ENCODE assay signal across 24 cellular contexts in the genomic region with DNA sequence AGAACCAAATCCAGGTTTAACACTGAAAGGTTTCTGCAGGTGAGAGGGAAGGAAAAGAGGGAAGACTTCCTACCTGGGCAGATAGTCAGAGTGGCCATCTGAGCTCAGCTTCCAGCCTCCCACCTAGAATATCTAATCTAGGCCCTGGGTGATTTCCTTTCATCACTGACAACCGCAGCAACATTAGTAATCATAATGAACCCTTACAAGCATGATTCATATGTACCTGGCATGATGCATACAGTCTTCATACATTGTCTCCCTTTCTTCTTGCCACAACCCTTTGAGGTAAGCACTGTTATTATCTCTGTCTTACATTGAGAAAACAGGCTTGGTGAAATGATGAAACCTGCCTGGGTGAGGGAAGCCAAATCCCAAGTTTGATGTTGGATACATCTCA. TPM values are rescaled to one million over a fixed set of nuclear protein-coding genes. Genes with fewer than 3 reads are reported as not detected.
DNase-seq lines count a peak whose midpoint lies in the region; ATAC-seq and TF ChIP-seq lines count a peak whose summit lies in the region.
"Had no signal": no experiment of that assay in that cellular context is flagged by ENCODE, and none has a peak within 500 bp of the region (broad histone marks: within the 10 kb centered on the region; RNA-seq: fewer than 3 reads in every experiment).

No MANE protein-coding gene starts in this region.

- dilution Hi-C loops in mammary epithelial cell (cut with HindIII; ENCODE audit: low sequenced_read_pairs): no loop called here

- H3K27ac ChIP-seq in liver (ENCODE audit: low read depth in 1 of 2, low read length in 2 of 2) (peak overlapping the region; percentile 26 to 64), right lobe of liver (no peak overlapping the region), mammary epithelial cell (ENCODE audit: insufficient read depth, low read depth, low read length) (no peak overlapping the region), lung (ENCODE audit: low read depth in 1 of 2, low read length in 1 of 2) (peak overlapping the region; percentile 9 to 81)
- H3K27ac ChIP-seq: colonic mucosa, SJSA1, transverse colon had no signal

- H3K4me2 ChIP-seq in mammary epithelial cell (ENCODE audit: insufficient read depth, low read depth, low read length): no peak overlapping the region

- CTCF ChIA-PET in mammary epithelial cell (lab: Charles Lee; ENCODE audit: low non-redundant PET): no interaction called here

- H3K27me3 ChIP-seq in liver (ENCODE audit: control insufficient read depth in 4 of 4, insufficient read depth in 4 of 4, low read length in 3 of 4) (no peaks in the 10 kb centered on the region), right lobe of liver (no peaks in the 10 kb centered on the region), mammary epithelial cell (ENCODE audit: insufficient read depth, low read length) (no peaks in the 10 kb centered on the region), lung (ENCODE audit: control insufficient read depth, insufficient read depth) (no peaks in the 10 kb centered on the region)
- H3K27me3 ChIP-seq: colonic mucosa, SJSA1, transverse colon had no signal

- H3K4me1 ChIP-seq in liver (ENCODE audit: control insufficient read depth in 4 of 4, insufficient read depth in 4 of 4, low read length in 3 of 4) (peaks cover 0 to 3% (median 0%) of the 10 kb centered on the region in 4 donors), right lobe of liver (no peaks in the 10 kb centered on the region), mammary epithelial cell (ENCODE audit: insufficient read depth, low read length) (peaks cover 3% of the 10 kb centered on the region), lung (ENCODE audit: control insufficient read depth in 2 of 2, insufficient read depth in 2 of 2, low read length in 2 of 2) (peaks cover 17 to 40% of the 10 kb centered on the region in 2 donors)
- H3K4me1 ChIP-seq: colonic mucosa had no signal

- TF ChIP-seq RAD21 in liver (IDR thresholded peaks at IDR 0.05): no peak

- ATAC-seq in right lobe of liver (no peak), lung (ENCODE audit: insufficient read depth, low FRiP score) (no peak), GM19397 (IDR thresholded peaks at IDR 0.05; ENCODE audit: unreplicated experiment) (no peak), GM21390 (IDR thresholded peaks at IDR 0.05; ENCODE audit: unreplicated experiment) (no peak)
- ATAC-seq: effector memory CD8-positive, alpha-beta T cell; natural killer cell; T-cell had no signal

- intact Hi-C loops in right lobe of liver (cut with DNase I): no loop called here
- intact Hi-C loops in mammary epithelial cell (cut with micrococcal nuclease): no loop called here

- TF ChIP-seq CTCF in liver (IDR thresholded peaks at IDR 0.05; ENCODE audit: low read depth, low read length, missing input control) (no peak), right lobe of liver (IDR thresholded peaks at IDR 0.05) (no peak), mammary epithelial cell (conservative IDR thresholded peaks at IDR 0.05 in 1 of 2, IDR thresholded peaks at IDR 0.05 in 1 of 2; ENCODE audit: extremely low read depth in 1 of 2, insufficient read depth in 1 of 2, low read depth in 1 of 2, low read length in 2 of 2) (no peak), lung (IDR thresholded peaks at IDR 0.05; ENCODE audit: control extremely low read depth, extremely low read depth) (no peak)

- 87% methylated on average over 1 of the region's 1 CpG for WGBS in liver
- WGBS in right lobe of liver (ENCODE audit: insufficient coverage, low coverage, low lambda C conversion rate, missing lambda C conversion rate): 88% methylated on average over 1 of the region's 1 CpG
- 42% methylated on average over 1 of the region's 1 CpG for WGBS in mammary epithelial cell (ENCODE audit: low coverage, missing lambda C conversion rate)
- 83 to 86% methylated on average over 1 of the region's 1 CpG for WGBS in lung, 2 donors

- no peaks in the 10 kb centered on the region for H3K36me3 ChIP-seq in liver (ENCODE audit: control insufficient read depth in 4 of 4, insufficient read depth in 3 of 4, low read depth in 1 of 4, low read length in 3 of 4)
- H3K36me3 ChIP-seq in right lobe of liver: no peaks in the 10 kb centered on the region
- no peaks in the 10 kb centered on the region for H3K36me3 ChIP-seq in mammary epithelial cell (ENCODE audit: insufficient read depth, low read length)
- no peaks in the 10 kb centered on the region for H3K36me3 ChIP-seq in lung (ENCODE audit: control insufficient read depth in 2 of 2, insufficient read depth in 2 of 2, low read length in 2 of 2)
- H3K36me3 ChIP-seq: colonic mucosa, transverse colon had no signal

- no peaks in the 10 kb centered on the region for H4K20me1 ChIP-seq in mammary epithelial cell (ENCODE audit: insufficient read depth, low read length)

- no peak for TF ChIP-seq POLR2A in right lobe of liver (IDR thresholded peaks at IDR 0.05)

- H3K9me3 ChIP-seq in liver (ENCODE audit: control insufficient read depth in 4 of 4, low read length in 3 of 4): no peaks in the 10 kb centered on the region
- no peaks in the 10 kb centered on the region for H3K9me3 ChIP-seq in right lobe of liver
- no peaks in the 10 kb centered on the region for H3K9me3 ChIP-seq in mammary epithelial cell (replicated peaks; ENCODE audit: insufficient read depth, low read length)
- H3K9me3 ChIP-seq in lung (ENCODE audit: control insufficient read depth in 2 of 2, insufficient read depth in 1 of 2, low read length in 1 of 2): no peaks in the 10 kb centered on the region
- H3K9me3 ChIP-seq: colonic mucosa, SJSA1, transverse colon had no signal

- H3K4me3 ChIP-seq in liver (ENCODE audit: low read depth in 1 of 3, low read length in 3 of 3): no peak overlapping the region
- no peak overlapping the region for H3K4me3 ChIP-seq in right lobe of liver
- no peak overlapping the region for H3K4me3 ChIP-seq in mammary epithelial cell (replicated peaks in 1 of 3; ENCODE audit: insufficient read depth in 1 of 3, low read depth in 2 of 3, low read length in 3 of 3)
- no peak overlapping the region for H3K4me3 ChIP-seq in lung
- H3K4me3 ChIP-seq: colonic mucosa, SJSA1, transverse colon had no signal

- in situ Hi-C loops in mammary epithelial cell (cut with MboI; ENCODE audit: low sequenced_read_pairs in 2 of 2): no loop called here

- H2AFZ ChIP-seq in mammary epithelial cell (ENCODE audit: low read depth, low read length): no peak overlapping the region

- no peak for DNase-seq in right lobe of liver
- DNase-seq in mammary epithelial cell: peak; percentile 90
- no peak for DNase-seq in lung (ENCODE audit: low spot score)
- DNase-seq in mucosa of gallbladder (ENCODE audit: low spot score): no peak
- DNase-seq: activated CD4-positive, alpha-beta T cell treated with anti-CD3 and anti-CD28 coated beads, Interleukin-2, amount 10 ng/mL, durations not matched to agents 24 days and 14 days; CD8-positive, alpha-beta memory T cell; colonic mucosa; DMS153; effector memory CD8-positive, alpha-beta T cell; midbrain; natural killer cell; NCI-H1048; NCI-H1694 treated with DMSO at 0.1 percent for 48 hours; NCI-H524 treated with DMSO at 0.1 percent for 48 hours; NK-92 treated with Interleukin-12 subunit alpha and Interleukin-12 subunit beta, amount 100 ng/mL, for 24 hours; retina; stimulated activated CD4-positive, alpha-beta T cell treated with anti-CD3 and anti-CD28 coated beads, Interleukin-4, amount 100 ng/mL, for 24 hours; stimulated activated naive CD4-positive, alpha-beta T cell; T-cell; transverse colon had no signal

- no TSS peak for BruUV-seq in mammary epithelial cell (replicated peaks; lab: Mats Ljungman, UMichigan)

- H3K79me2 ChIP-seq in mammary epithelial cell (ENCODE audit: insufficient read depth, low read length): peaks cover 21% of the 10 kb centered on the region

- H3K9ac ChIP-seq in liver (ENCODE audit: low read depth in 1 of 2, low read length in 2 of 2) (no peak overlapping the region), mammary epithelial cell (ENCODE audit: insufficient read depth, low read length) (no peak overlapping the region)

TF ChIP-seq in liver, 16 proteins besides CTCF, POLR2A, EP300 and RAD21 (continues in another document):
- TF ChIP-seq, protein P1, sequence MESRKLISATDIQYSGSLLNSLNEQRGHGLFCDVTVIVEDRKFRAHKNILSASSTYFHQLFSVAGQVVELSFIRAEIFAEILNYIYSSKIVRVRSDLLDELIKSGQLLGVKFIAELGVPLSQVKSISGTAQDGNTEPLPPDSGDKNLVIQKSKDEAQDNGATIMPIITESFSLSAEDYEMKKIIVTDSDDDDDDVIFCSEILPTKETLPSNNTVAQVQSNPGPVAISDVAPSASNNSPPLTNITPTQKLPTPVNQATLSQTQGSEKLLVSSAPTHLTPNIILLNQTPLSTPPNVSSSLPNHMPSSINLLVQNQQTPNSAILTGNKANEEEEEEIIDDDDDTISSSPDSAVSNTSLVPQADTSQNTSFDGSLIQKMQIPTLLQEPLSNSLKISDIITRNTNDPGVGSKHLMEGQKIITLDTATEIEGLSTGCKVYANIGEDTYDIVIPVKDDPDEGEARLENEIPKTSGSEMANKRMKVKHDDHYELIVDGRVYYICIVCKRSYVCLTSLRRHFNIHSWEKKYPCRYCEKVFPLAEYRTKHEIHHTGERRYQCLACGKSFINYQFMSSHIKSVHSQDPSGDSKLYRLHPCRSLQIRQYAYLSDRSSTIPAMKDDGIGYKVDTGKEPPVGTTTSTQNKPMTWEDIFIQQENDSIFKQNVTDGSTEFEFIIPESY (IDR thresholded peaks at IDR 0.05): no peak
- no peak for TF ChIP-seq YY1 (IDR thresholded peaks at IDR 0.05)
- TF ChIP-seq HNF4A (conservative IDR thresholded peaks at IDR 0.05): no peak
- no peak for TF ChIP-seq EGR1 (IDR thresholded peaks at IDR 0.05; ENCODE audit: low read depth in 2 of 2)

RNA-seq across cellular contexts. Expression of a gene that starts 13.5 kb away (rescaled TPM):
- total RNA-seq in liver (10 to 100 TPM in 1 of 2 donors, 1 to 10 TPM in 1; 5.2 to 11.6 TPM), right lobe of liver (1 to 10 TPM; 3.1 to 6.6 (median 5.2) TPM), mammary epithelial cell (10 to 100 TPM; 19.0 to 23.2 TPM), lung (10 to 100 TPM; 22.8 to 40.6 TPM), mucosa of gallbladder (8.7 TPM)
- polyA plus RNA-seq in liver (1 to 10 TPM; 2.1 to 2.8 TPM), mammary epithelial cell (6.3 TPM), lung (10 to 100 TPM in 1 of 2 donors, 1 to 10 TPM in 1; 9.8 to 13.3 TPM)
- 18.6 TPM for polyA minus RNA-seq in mammary epithelial cell
- total RNA-seq: activated CD4-positive, alpha-beta T cell treated with anti-CD3 and anti-CD28 coated beads, Interleukin-2, amount 10 ng/mL, durations not matched to agents 24 days and 14 days had no signal
- polyA plus RNA-seq: CD8-positive, alpha-beta memory T cell had no signal

Comparison
In these comparisons a context has a peak if more than half of its experiments do, and no peak if none do; other contexts are left out.
1. H3K27ac ChIP-seq: peak in liver (2 of 2) and lung (2 of 2); none in right lobe of liver (0 of 3) and mammary epithelial cell (single experiment).